9 cellular contexts compared by ENCODE assay signal in the genomic region with DNA sequence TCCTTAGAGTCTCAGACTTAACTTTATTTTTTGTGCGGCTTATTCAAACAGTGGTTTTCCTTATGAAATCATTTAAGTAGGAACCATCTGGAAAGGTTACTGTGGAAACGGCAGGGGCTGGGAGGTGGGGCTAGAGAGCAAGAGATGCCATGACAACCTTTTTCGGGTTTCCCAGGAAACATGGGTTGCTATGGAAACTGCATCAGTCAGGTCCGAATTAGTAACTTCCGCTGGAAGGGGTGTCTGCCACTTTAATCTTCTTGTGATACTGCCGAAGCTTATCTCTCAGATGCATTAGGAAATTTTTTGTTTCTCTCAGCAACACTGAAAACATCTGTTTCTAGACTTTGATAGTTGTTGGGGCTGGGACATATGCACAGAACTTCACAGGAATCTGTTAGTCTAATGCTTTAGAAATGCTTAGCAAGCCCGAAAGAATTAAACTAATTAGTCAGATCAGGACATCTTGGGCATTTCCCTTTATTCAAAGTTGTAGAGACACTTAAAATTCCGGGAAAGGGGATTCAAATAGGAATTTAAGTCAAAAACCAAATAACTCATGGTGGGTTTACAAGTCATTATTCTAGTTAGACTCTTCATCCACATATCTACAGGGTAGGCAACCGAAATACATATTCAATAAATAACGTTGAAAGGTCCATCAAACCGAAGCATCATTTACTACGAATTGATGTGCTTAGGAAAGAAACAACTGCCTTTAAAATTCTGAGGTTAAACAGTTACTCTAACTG. TPM values are rescaled to one million over a fixed set of nuclear protein-coding genes. Genes with fewer than 3 reads are reported as not detected.
DNase-seq lines count a peak whose midpoint lies in the region; ATAC-seq and TF ChIP-seq lines count a peak whose summit lies in the region.
"Had no signal": no experiment of that assay in that cellular context is flagged by ENCODE, and none has a peak within 500 bp of the region (broad histone marks: within the 10 kb centered on the region; RNA-seq: fewer than 3 reads in every experiment).

No MANE protein-coding gene starts in this region.

- H3K4me3 ChIP-seq in testis = no peak overlapping the region

- peak; percentile 35 for DNase-seq in GM20000 (ENCODE audit: low spot score)
- DNase-seq in RPMI7951 (ENCODE audit: low read depth) = peak; percentile 19
- DNase-seq in naive thymus-derived CD8-positive, alpha-beta T cell = peak; percentile 37 to 94 (median 76)
- no peak for DNase-seq in type B pancreatic cell (ENCODE audit: extremely low spot score, unreplicated experiment)
- DNase-seq in testis = no peak
- no peak for DNase-seq in SW480 (ENCODE audit: low spot score)

- no peak overlapping the region for H3K27ac ChIP-seq in testis

- no peaks in the 10 kb centered on the region for H3K36me3 ChIP-seq in testis (ENCODE audit: low read depth, missing control alignments)

- no peaks in the 10 kb centered on the region for H3K27me3 Mint-ChIP-seq in activated naive CD4-positive, alpha-beta T cell treated with anti-CD3 and anti-CD28 coated beads, Interleukin-2, amount 50 U/mL, for 24 hours
- no peaks in the 10 kb centered on the region for H3K27me3 Mint-ChIP-seq in naive thymus-derived CD8-positive, alpha-beta T cell
- H3K27me3 Mint-ChIP-seq in type B pancreatic cell = peaks cover 76% of the 10 kb centered on the region

- 31 to 38% methylated on average over 12 of the region's 12 CpGs for WGBS in testis, 2 donors

- no peaks in the 10 kb centered on the region for H3K27me3 ChIP-seq in testis

- intact Hi-C loops in testis (cut with DNase I; ENCODE audit: low total_unique reads) = no loop called here

- peak overlapping the region; percentile 99 for H3K27ac Mint-ChIP-seq in activated naive CD4-positive, alpha-beta T cell treated with anti-CD3 and anti-CD28 coated beads, Interleukin-2, amount 50 U/mL, for 24 hours
- peak overlapping the region; percentile 93 to 100 (median 99) for H3K27ac Mint-ChIP-seq in naive thymus-derived CD8-positive, alpha-beta T cell
- no peak overlapping the region for H3K27ac Mint-ChIP-seq in type B pancreatic cell

- H3K4me1 Mint-ChIP-seq in activated naive CD4-positive, alpha-beta T cell treated with anti-CD3 and anti-CD28 coated beads, Interleukin-2, amount 50 U/mL, for 24 hours = peaks cover 64% of the 10 kb centered on the region
- H3K4me1 Mint-ChIP-seq in naive thymus-derived CD8-positive, alpha-beta T cell = peaks cover 29 to 68% (median 58%) of the 10 kb centered on the region in 4 donors
- H3K4me1 Mint-ChIP-seq in type B pancreatic cell (ENCODE audit: unreplicated experiment) = no peaks in the 10 kb centered on the region

- H3K4me3 Mint-ChIP-seq in activated naive CD4-positive, alpha-beta T cell treated with anti-CD3 and anti-CD28 coated beads, Interleukin-2, amount 50 U/mL, for 24 hours = peak overlapping the region; percentile 90
- peak overlapping the region; percentile 91 to 100 (median 98) for H3K4me3 Mint-ChIP-seq in naive thymus-derived CD8-positive, alpha-beta T cell
- H3K4me3 Mint-ChIP-seq in type B pancreatic cell = peak overlapping the region; percentile 32

- no peak for TF ChIP-seq CTCF in GM20000 (IDR thresholded peaks at IDR 0.05; ENCODE audit: extremely low read depth, missing control alignments)
- TF ChIP-seq CTCF in type B pancreatic cell (conservative IDR thresholded peaks at IDR 0.05) = no peak
- no peak for TF ChIP-seq CTCF in testis (IDR thresholded peaks at IDR 0.05)

- H3K9me3 Mint-ChIP-seq in activated naive CD4-positive, alpha-beta T cell treated with anti-CD3 and anti-CD28 coated beads, Interleukin-2, amount 50 U/mL, for 24 hours = no peaks in the 10 kb centered on the region
- H3K9me3 Mint-ChIP-seq in naive thymus-derived CD8-positive, alpha-beta T cell = no peaks in the 10 kb centered on the region
- peaks cover 3% of the 10 kb centered on the region for H3K9me3 Mint-ChIP-seq in type B pancreatic cell

- peaks cover 2% of the 10 kb centered on the region for H3K36me3 Mint-ChIP-seq in activated naive CD4-positive, alpha-beta T cell treated with anti-CD3 and anti-CD28 coated beads, Interleukin-2, amount 50 U/mL, for 24 hours
- peaks cover 6 to 20% (median 12%) of the 10 kb centered on the region in 3 donors for H3K36me3 Mint-ChIP-seq in naive thymus-derived CD8-positive, alpha-beta T cell
- no peaks in the 10 kb centered on the region for H3K36me3 Mint-ChIP-seq in type B pancreatic cell

- ATAC-seq in naive thymus-derived CD8-positive, alpha-beta T cell = peak; percentile 45 to 57
- no peak for ATAC-seq in HG02973 (IDR thresholded peaks at IDR 0.05; ENCODE audit: unreplicated experiment)

- TF ChIP-seq POLR2A in testis (IDR thresholded peaks at IDR 0.05) = no peak

- H3K4me1 ChIP-seq in testis = no peaks in the 10 kb centered on the region

- H3K9me3 ChIP-seq in testis = no peaks in the 10 kb centered on the region

- POLR2A ChIA-PET in naive thymus-derived CD8-positive, alpha-beta T cell (lab: Charles Lee) = interaction anchor here (0.6 to 6.5 kb wide), 17 partner anchors 8 to 334 kb away, joined by 3 to 87 read pairs (median 6); partner anchors contain the start of gene RBM15

RNA-seq across cellular contexts. Expression of gene KCNA3, which starts 2.6 kb away (rescaled TPM):
- total RNA-seq in RPMI7951 (2014; rRNA removed; shearing (Covaris generic)) = under 0.01 and 0.10 TPM in 2 replicates
- total RNA-seq in naive thymus-derived CD8-positive, alpha-beta T cell = 10 to 100 TPM; 74.7 to 78.7 TPM
- 10 to 100 TPM; 55.6 to 67.9 (median 66.4) TPM for polyA plus RNA-seq in naive thymus-derived CD8-positive, alpha-beta T cell
- 0.94 and 1.9 TPM in 2 replicates for total RNA-seq in type B pancreatic cell (ENCODE audit: low replicate concordance)
- 1 to 10 TPM; 3.4 to 6.7 TPM for total RNA-seq in testis
- polyA plus RNA-seq in testis (ENCODE audit: insufficient read depth, low read depth, low replicate concordance) = 1.3 TPM
- total RNA-seq: LHCN-M2 had no signal

Comparison
In these comparisons a context has a peak if more than half of its experiments do, and no peak if none do; other contexts are left out.
1. DNase-seq: peak in GM20000 (single experiment), RPMI7951 (single experiment) and naive thymus-derived CD8-positive, alpha-beta T cell (10 of 10); none in type B pancreatic cell (single experiment), testis (single experiment) and SW480 (single experiment).
2. H3K4me3 Mint-ChIP-seq: peak in every context shown above with its lines; median percentile 98 in naive thymus-derived CD8-positive, alpha-beta T cell; 90 in activated naive CD4-positive, alpha-beta T cell treated with anti-CD3 and anti-CD28 coated beads, Interleukin-2, amount 50 U/mL, for 24 hours; 32 in type B pancreatic cell.
3. RNA of gene KCNA3, which starts 2.6 kb away (total RNA-seq): 74.7 to 78.7 TPM in naive thymus-derived CD8-positive, alpha-beta T cell; 3.4 to 6.7 TPM in testis, 0.94 to 1.9 TPM in type B pancreatic cell and under 0.01 to 0.10 TPM in RPMI7951; every median in the first group is over 4 times any median in the second.